22 cellular contexts compared by ENCODE assay signal in genomic region chr13:60646600-60646999, GRCh38.
"Had no signal": no experiment of that assay in that cellular context is flagged by ENCODE, and none has a peak within 500 bp of the region (broad histone marks: within the 10 kb centered on the region; RNA-seq: fewer than 3 reads in every experiment).

No MANE protein-coding gene starts in this region.

- H3K9me3 Mint-ChIP-seq: neural crest cell had no signal

- H3K4me1 Mint-ChIP-seq: naive thymus-derived CD8-positive, alpha-beta T cell; neural crest cell had no signal

- H3K27me3 ChIP-seq: foreskin keratinocyte, hepatocyte, suprapubic skin, thyroid gland, upper lobe of left lung, uterus had no signal

- H3K4me3 ChIP-seq: hepatocyte, mucosa of descending colon, pancreas, smooth muscle cell, suprapubic skin, thyroid gland, upper lobe of left lung, uterus had no signal

- H3K4me1 ChIP-seq: foreskin keratinocyte, pancreas, suprapubic skin, thyroid gland, upper lobe of left lung, uterus had no signal

- H3K4me2 ChIP-seq: hepatocyte, smooth muscle cell had no signal

- H3K27ac Mint-ChIP-seq: naive thymus-derived CD8-positive, alpha-beta T cell; progenitor cell of endocrine pancreas had no signal

- H3K79me2 ChIP-seq: hepatocyte had no signal

- H3K27ac ChIP-seq: foreskin keratinocyte, hepatocyte, pancreas, suprapubic skin, thyroid gland, upper lobe of left lung, uterus had no signal

- ATAC-seq: foreskin keratinocyte; left lobe of liver; mucosa of descending colon; naive thymus-derived CD8-positive, alpha-beta T cell; right cardiac atrium had no signal

- FAIRE-seq: colon, endothelial cell of umbilical vein, pancreas had no signal

- H2AFZ ChIP-seq: hepatocyte had no signal

- DNase-seq: dermis blood vessel endothelial cell; erythroblast; foreskin keratinocyte; head of caudate nucleus; mucosa of descending colon; naive thymus-derived CD8-positive, alpha-beta T cell; occipital lobe; pancreas; right cardiac atrium; stimulated activated CD4-positive, alpha-beta T cell treated with anti-CD3 and anti-CD28 coated beads, Interleukin-2, amount 100 ng/mL, for 48 hours; stimulated activated naive CD4-positive, alpha-beta T cell treated with Interleukin-2 at 50 U/mL for 16 hours; thyroid gland; upper lobe of left lung; uterus had no signal

- H3K9me3 ChIP-seq: mucosa of descending colon, pancreas, suprapubic skin, thyroid gland, upper lobe of left lung, uterus had no signal

- H3K36me3 ChIP-seq: pancreas, suprapubic skin, thyroid gland, upper lobe of left lung, uterus had no signal

- H3K27me3 Mint-ChIP-seq: progenitor cell of endocrine pancreas had no signal

- H3K4me3 Mint-ChIP-seq: naive thymus-derived CD8-positive, alpha-beta T cell; neural crest cell had no signal
